Comparison of ENCODE assay signal across 1 cellular context in the genomic region with DNA sequence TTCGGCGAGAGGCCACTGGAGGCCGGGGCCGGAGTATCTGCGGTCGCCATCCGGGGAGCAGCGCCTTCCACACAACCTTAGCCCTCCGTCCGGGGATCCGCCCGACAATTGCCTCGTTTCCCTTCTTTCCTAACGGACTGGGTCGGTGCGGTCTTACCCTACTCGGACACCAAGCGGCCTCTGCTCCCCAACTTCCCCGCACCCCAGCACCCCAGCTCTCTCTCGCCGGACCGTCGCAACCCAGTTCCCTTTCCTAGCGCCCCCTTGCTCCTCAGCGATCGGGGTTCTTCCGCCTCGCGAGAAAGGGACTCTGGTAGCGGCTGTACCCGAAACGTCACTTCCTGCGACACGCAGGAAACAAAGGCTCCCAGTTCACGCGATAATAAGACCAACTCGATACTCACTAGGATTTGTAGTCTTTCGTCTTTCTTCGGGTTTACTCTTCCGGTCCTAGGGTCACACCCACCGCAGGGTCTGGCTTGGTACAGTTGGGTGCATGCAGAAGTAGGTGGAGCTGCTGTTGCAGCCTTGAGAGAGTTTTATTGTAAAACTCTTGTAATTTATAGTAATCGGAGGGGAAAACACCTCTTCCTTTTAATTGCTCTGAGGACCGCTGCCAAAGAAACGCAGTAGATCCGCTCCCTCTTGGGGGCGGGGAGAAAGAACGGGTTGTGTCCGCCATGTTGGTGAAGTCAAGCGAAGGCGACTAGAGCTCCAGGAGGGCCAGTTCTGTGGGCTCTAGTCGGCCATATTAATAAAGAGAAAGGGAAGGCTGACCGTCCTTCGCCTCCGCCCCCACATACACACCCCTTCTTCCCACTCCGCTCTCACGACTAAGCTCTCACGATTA.
A peak's percentile ranks its signal among the peaks of the same experiment; 100 is the strongest.
TF ChIP-seq lines count a peak whose summit lies in the region.

A gene (plus strand): TSS at position 741 of the 850 bp plus-strand sequence. CDS start 209 bp downstream, outside the sequence.
A gene with protein sequence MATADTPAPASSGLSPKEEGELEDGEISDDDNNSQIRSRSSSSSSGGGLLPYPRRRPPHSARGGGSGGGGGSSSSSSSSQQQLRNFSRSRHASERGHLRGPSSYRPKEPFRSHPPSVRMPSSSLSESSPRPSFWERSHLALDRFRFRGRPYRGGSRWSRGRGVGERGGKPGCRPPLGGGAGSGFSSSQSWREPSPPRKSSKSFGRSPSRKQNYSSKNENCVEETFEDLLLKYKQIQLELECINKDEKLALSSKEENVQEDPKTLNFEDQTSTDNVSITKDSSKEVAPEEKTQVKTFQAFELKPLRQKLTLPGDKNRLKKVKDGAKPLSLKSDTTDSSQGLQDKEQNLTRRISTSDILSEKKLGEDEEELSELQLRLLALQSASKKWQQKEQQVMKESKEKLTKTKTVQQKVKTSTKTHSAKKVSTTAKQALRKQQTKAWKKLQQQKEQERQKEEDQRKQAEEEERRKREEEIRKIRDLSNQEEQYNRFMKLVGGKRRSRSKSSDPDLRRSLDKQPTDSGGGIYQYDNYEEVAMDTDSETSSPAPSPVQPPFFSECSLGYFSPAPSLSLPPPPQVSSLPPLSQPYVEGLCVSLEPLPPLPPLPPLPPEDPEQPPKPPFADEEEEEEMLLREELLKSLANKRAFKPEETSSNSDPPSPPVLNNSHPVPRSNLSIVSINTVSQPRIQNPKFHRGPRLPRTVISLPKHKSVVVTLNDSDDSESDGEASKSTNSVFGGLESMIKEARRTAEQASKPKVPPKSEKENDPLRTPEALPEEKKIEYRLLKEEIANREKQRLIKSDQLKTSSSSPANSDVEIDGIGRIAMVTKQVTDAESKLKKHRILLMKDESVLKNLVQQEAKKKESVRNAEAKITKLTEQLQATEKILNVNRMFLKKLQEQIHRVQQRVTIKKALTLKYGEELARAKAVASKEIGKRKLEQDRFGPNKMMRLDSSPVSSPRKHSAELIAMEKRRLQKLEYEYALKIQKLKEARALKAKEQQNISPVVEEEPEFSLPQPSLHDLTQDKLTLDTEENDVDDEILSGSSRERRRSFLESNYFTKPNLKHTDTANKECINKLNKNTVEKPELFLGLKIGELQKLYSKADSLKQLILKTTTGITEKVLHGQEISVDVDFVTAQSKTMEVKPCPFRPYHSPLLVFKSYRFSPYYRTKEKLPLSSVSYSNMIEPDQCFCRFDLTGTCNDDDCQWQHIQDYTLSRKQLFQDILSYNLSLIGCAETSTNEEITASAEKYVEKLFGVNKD (N-terminal part only) (minus strand): TSS at position 288 of the 850 bp plus-strand sequence. CDS start 238 bp downstream, at position 50.

TF ChIP-seq in K562, 482 proteins besides CTCF, POLR2A, EP300 and RAD21 (continued from another document and continues in another):
- TF ChIP-seq, protein P1, sequence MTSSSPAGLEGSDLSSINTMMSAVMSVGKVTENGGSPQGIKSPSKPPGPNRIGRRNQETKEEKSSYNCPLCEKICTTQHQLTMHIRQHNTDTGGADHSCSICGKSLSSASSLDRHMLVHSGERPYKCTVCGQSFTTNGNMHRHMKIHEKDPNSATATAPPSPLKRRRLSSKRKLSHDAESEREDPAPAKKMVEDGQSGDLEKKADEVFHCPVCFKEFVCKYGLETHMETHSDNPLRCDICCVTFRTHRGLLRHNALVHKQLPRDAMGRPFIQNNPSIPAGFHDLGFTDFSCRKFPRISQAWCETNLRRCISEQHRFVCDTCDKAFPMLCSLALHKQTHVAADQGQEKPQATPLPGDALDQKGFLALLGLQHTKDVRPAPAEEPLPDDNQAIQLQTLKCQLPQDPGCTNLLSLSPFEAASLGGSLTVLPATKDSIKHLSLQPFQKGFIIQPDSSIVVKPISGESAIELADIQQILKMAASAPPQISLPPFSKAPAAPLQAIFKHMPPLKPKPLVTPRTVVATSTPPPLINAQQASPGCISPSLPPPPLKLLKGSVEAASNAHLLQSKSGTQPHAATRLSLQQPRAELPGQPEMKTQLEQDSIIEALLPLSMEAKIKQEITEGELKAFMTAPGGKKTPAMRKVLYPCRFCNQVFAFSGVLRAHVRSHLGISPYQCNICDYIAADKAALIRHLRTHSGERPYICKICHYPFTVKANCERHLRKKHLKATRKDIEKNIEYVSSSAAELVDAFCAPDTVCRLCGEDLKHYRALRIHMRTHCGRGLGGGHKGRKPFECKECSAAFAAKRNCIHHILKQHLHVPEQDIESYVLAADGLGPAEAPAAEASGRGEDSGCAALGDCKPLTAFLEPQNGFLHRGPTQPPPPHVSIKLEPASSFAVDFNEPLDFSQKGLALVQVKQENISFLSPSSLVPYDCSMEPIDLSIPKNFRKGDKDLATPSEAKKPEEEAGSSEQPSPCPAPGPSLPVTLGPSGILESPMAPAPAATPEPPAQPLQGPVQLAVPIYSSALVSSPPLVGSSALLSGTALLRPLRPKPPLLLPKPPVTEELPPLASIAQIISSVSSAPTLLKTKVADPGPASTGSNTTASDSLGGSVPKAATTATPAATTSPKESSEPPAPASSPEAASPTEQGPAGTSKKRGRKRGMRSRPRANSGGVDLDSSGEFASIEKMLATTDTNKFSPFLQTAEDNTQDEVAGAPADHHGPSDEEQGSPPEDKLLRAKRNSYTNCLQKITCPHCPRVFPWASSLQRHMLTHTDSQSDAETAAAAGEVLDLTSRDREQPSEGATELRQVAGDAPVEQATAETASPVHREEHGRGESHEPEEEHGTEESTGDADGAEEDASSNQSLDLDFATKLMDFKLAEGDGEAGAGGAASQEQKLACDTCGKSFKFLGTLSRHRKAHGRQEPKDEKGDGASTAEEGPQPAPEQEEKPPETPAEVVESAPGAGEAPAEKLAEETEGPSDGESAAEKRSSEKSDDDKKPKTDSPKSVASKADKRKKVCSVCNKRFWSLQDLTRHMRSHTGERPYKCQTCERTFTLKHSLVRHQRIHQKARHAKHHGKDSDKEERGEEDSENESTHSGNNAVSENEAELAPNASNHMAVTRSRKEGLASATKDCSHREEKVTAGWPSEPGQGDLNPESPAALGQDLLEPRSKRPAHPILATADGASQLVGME (CRISPR knock-in tag; IDR thresholded peaks at IDR 0.05) = no peak
- TF ChIP-seq ZNF76 (CRISPR knock-in tag; IDR thresholded peaks at IDR 0.05; ENCODE audit: borderline replicate concordance) (no peak), SP1 (CRISPR knock-in tag; IDR thresholded peaks at IDR 0.05) (peak; percentile 84), ETV5 (CRISPR knock-in tag; IDR thresholded peaks at IDR 0.05; ENCODE audit: low read depth) (no peak; the same call in 1 of the 2 replicates), SMAD2 (IDR thresholded peaks at IDR 0.05; ENCODE audit: low read depth, low read length) (no peak), RUNX1 (IDR thresholded peaks at IDR 0.05; ENCODE audit: low read depth) (0 out of 2 replicates have a peak, but pooled peaks have one; percentile 32), C11orf30 (IDR thresholded peaks at IDR 0.05; ENCODE audit: low read depth) (peak; percentile 69), ZNF696 (CRISPR knock-in tag; conservative IDR thresholded peaks at IDR 0.05) (no peak), ZNF12 (CRISPR knock-in tag; IDR thresholded peaks at IDR 0.05) (no peak), ELF4 (CRISPR knock-in tag; IDR thresholded peaks at IDR 0.05) (peak; percentile 35; the same call in 1 of the 2 replicates), SIX5 (IDR thresholded peaks at IDR 0.05; ENCODE audit: borderline replicate concordance in 1 of 2, insufficient read depth in 1 of 2, low read depth in 1 of 2, low read length in 2 of 2) (peak; percentile 55 to 65), ZNF174 (CRISPR knock-in tag; IDR thresholded peaks at IDR 0.05) (no peak), TAF1 (IDR thresholded peaks at IDR 0.05; ENCODE audit: control insufficient read depth, extremely low read depth, insufficient read depth, low read length, severe bottlenecking) (peak; percentile 79), SETDB1 (IDR thresholded peaks at IDR 0.05; ENCODE audit: low read length) (no peak), HOXB6 (CRISPR knock-in tag; IDR thresholded peaks at IDR 0.05; ENCODE audit: borderline replicate concordance) (no peak), CSDE1 (IDR thresholded peaks at IDR 0.05) (peak in 1 of 2 experiments; percentile 84; a peak in 1 of 4 replicates), MECOM (CRISPR knock-in tag; IDR thresholded peaks at IDR 0.05) (no peak), CBFA2T2 (conservative IDR thresholded peaks at IDR 0.05) (no peak), SRSF1 (IDR thresholded peaks at IDR 0.05; ENCODE audit: low read depth, low read length) (no peak), TRIM28 (IDR thresholded peaks at IDR 0.05) (no peak), ESRRB (CRISPR knock-in tag; IDR thresholded peaks at IDR 0.05; ENCODE audit: borderline replicate concordance) (no peak), TEAD4 (IDR thresholded peaks at IDR 0.05; ENCODE audit: low read length) (0 out of 2 replicates have a peak, but pooled peaks have one; percentile 12), TEAD4 (CRISPR knock-in tag; IDR thresholded peaks at IDR 0.05; ENCODE audit: borderline replicate concordance) (no peak)
- TF ChIP-seq, protein P2, sequence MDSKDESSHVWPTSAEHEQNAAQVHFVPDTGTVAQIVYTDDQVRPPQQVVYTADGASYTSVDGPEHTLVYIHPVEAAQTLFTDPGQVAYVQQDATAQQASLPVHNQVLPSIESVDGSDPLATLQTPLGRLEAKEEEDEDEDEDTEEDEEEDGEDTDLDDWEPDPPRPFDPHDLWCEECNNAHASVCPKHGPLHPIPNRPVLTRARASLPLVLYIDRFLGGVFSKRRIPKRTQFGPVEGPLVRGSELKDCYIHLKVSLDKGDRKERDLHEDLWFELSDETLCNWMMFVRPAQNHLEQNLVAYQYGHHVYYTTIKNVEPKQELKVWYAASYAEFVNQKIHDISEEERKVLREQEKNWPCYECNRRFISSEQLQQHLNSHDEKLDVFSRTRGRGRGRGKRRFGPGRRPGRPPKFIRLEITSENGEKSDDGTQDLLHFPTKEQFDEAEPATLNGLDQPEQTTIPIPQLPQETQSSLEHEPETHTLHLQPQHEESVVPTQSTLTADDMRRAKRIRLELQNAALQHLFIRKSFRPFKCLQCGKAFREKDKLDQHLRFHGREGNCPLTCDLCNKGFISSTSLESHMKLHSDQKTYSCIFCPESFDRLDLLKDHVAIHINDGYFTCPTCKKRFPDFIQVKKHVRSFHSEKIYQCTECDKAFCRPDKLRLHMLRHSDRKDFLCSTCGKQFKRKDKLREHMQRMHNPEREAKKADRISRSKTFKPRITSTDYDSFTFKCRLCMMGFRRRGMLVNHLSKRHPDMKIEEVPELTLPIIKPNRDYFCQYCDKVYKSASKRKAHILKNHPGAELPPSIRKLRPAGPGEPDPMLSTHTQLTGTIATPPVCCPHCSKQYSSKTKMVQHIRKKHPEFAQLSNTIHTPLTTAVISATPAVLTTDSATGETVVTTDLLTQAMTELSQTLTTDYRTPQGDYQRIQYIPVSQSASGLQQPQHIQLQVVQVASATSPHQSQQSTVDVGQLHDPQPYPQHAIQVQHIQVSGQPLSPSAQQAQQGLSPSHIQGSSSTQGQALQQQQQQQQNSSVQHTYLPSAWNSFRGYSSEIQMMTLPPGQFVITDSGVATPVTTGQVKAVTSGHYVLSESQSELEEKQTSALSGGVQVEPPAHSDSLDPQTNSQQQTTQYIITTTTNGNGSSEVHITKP (IDR thresholded peaks at IDR 0.05; ENCODE audit: partially characterized antibody) = peak; percentile 83
- TF ChIP-seq, protein P3, sequence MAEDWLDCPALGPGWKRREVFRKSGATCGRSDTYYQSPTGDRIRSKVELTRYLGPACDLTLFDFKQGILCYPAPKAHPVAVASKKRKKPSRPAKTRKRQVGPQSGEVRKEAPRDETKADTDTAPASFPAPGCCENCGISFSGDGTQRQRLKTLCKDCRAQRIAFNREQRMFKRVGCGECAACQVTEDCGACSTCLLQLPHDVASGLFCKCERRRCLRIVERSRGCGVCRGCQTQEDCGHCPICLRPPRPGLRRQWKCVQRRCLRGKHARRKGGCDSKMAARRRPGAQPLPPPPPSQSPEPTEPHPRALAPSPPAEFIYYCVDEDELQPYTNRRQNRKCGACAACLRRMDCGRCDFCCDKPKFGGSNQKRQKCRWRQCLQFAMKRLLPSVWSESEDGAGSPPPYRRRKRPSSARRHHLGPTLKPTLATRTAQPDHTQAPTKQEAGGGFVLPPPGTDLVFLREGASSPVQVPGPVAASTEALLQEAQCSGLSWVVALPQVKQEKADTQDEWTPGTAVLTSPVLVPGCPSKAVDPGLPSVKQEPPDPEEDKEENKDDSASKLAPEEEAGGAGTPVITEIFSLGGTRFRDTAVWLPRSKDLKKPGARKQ (CRISPR knock-in tag; IDR thresholded peaks at IDR 0.05) = no peak
- TF ChIP-seq, protein P4, sequence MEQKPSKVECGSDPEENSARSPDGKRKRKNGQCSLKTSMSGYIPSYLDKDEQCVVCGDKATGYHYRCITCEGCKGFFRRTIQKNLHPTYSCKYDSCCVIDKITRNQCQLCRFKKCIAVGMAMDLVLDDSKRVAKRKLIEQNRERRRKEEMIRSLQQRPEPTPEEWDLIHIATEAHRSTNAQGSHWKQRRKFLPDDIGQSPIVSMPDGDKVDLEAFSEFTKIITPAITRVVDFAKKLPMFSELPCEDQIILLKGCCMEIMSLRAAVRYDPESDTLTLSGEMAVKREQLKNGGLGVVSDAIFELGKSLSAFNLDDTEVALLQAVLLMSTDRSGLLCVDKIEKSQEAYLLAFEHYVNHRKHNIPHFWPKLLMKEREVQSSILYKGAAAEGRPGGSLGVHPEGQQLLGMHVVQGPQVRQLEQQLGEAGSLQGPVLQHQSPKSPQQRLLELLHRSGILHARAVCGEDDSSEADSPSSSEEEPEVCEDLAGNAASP (IDR thresholded peaks at IDR 0.05) = no peak
- TF ChIP-seq, protein P5, sequence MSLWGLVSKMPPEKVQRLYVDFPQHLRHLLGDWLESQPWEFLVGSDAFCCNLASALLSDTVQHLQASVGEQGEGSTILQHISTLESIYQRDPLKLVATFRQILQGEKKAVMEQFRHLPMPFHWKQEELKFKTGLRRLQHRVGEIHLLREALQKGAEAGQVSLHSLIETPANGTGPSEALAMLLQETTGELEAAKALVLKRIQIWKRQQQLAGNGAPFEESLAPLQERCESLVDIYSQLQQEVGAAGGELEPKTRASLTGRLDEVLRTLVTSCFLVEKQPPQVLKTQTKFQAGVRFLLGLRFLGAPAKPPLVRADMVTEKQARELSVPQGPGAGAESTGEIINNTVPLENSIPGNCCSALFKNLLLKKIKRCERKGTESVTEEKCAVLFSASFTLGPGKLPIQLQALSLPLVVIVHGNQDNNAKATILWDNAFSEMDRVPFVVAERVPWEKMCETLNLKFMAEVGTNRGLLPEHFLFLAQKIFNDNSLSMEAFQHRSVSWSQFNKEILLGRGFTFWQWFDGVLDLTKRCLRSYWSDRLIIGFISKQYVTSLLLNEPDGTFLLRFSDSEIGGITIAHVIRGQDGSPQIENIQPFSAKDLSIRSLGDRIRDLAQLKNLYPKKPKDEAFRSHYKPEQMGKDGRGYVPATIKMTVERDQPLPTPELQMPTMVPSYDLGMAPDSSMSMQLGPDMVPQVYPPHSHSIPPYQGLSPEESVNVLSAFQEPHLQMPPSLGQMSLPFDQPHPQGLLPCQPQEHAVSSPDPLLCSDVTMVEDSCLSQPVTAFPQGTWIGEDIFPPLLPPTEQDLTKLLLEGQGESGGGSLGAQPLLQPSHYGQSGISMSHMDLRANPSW (CRISPR knock-in tag; IDR thresholded peaks at IDR 0.05) = no peak
